ENCODE assay signal across 23 cellular contexts in the genomic region with DNA sequence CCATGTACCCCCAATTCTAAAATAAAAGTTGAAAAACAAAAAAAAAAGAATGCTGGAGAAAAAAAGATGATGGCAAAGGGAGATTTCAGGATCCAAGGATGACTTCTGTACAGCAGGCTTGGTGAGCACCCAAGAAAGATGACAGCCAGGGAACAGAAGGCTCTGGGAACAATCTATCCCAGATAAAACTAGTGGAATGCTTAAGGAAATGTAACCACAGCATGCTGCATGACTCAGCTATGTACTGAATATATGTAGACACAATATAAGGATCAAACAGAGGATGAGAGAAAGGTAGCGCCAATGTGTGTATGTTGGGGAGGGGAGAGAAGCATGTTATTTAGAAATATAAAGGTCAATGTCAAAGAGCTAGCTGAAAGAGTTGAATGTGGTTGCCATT.
DNase-seq lines count a peak whose midpoint lies in the region; ATAC-seq and TF ChIP-seq lines count a peak whose summit lies in the region.
"Had no signal": no experiment of that assay in that cellular context is flagged by ENCODE, and none has a peak within 500 bp of the region (broad histone marks: within the 10 kb centered on the region; RNA-seq: fewer than 3 reads in every experiment).

No MANE protein-coding gene starts in this region.

- H3K9me3 ChIP-seq in PC-3 (ENCODE audit: low read length) = peaks cover 5% of the 10 kb centered on the region; the same call in 1 of the 2 replicates
- H3K9me3 ChIP-seq: BLaER1 had no signal

- ATAC-seq in PC-3 (no peak; the same call in 1 of the 2 replicates), HG03457 (IDR thresholded peaks at IDR 0.05; ENCODE audit: unreplicated experiment) (no peak), GM18907 (IDR thresholded peaks at IDR 0.05; ENCODE audit: unreplicated experiment) (no peak)
- ATAC-seq: GM23338 had no signal

- H3K4me3 ChIP-seq in PC-3 (ENCODE audit: low read length) (no peak overlapping the region), astrocyte of the spinal cord (ENCODE audit: low read depth, low read length) (no peak overlapping the region), fibroblast of pulmonary artery (replicated peaks; ENCODE audit: low read depth, low read length) (no peak overlapping the region), retinal pigment epithelial cell (ENCODE audit: low read length) (no peak overlapping the region)
- H3K4me3 ChIP-seq: BLaER1, GM23338, MG63 had no signal

- no TSS peak for BruUV-seq in PC-3 (replicated peaks; lab: Mats Ljungman, UMichigan)

- no peaks in the 10 kb centered on the region; the same call in 1 of the 2 replicates for H3K9me2 ChIP-seq in PC-3 (replicated peaks; ENCODE audit: low read length)

- in situ Hi-C loops in astrocyte of the spinal cord (cut with HindIII; ENCODE audit: low sequenced_read_pairs) = no loop called here

- H3K36me3 ChIP-seq in PC-3 (ENCODE audit: low read depth, low read length) = no peaks in the 10 kb centered on the region
- H3K36me3 ChIP-seq: BLaER1, MG63 had no signal

- H3K79me2 ChIP-seq in PC-3 (ENCODE audit: low read length) = no peaks in the 10 kb centered on the region

- intact Hi-C loops in PC-3 (cut with micrococcal nuclease) = no loop called here

- no peak overlapping the region for H3K27ac ChIP-seq in PC-3 (ENCODE audit: low read length)
- H3K27ac ChIP-seq: BLaER1, RWPE1 had no signal

- CTCF ChIA-PET in PC-3 (lab: Charles Lee) = interaction anchor here (0.5 kb wide), 1 partner anchor 17 kb away, joined by 3 read pairs; no protein-coding TSS in a partner anchor

- no peak for TF ChIP-seq CTCF in PC-3 (conservative IDR thresholded peaks at IDR 0.05; ENCODE audit: low read depth, low read length)
- no peak for TF ChIP-seq CTCF in astrocyte of the spinal cord (IDR thresholded peaks at IDR 0.05; ENCODE audit: low read depth, low read length)
- no peak for TF ChIP-seq CTCF in fibroblast of pulmonary artery (IDR thresholded peaks at IDR 0.05; ENCODE audit: low read length, missing control alignments)
- TF ChIP-seq CTCF in retinal pigment epithelial cell (conservative IDR thresholded peaks at IDR 0.05; ENCODE audit: low read depth, low read length) = no peak

- DNase-seq in PC-3 (peak; percentile 28), astrocyte of the spinal cord (ENCODE audit: low read depth, low spot score) (peak; percentile 2), fibroblast of pulmonary artery (ENCODE audit: low read depth) (peak; percentile 42), retinal pigment epithelial cell (ENCODE audit: low read depth) (peak; percentile 17), iPS-NIHi11 (ENCODE audit: low spot score) (no peak)
- no peak for DNase-seq in stimulated activated CD4-positive, alpha-beta T cell treated with anti-CD3 and anti-CD28 coated beads, Interleukin-15, amount 100 ng/mL, for 24 hours
- DNase-seq: CD4-positive, CD25-positive, alpha-beta regulatory T cell; DMS153; H9; KBM-7; MG63; NCI-H1105 treated with DMSO at 0.1 percent for 48 hours; NCI-H146; NCI-H1930; NCI-H2107; NCI-H524; NCI-H748 treated with DMSO at 0.1 percent for 48 hours; SHP77 had no signal

- no peaks in the 10 kb centered on the region for H3K4me1 ChIP-seq in PC-3 (ENCODE audit: insufficient read depth, low read length)

- H3K4me2 ChIP-seq in PC-3 (ENCODE audit: low read length) = no peak overlapping the region
- H3K4me2 ChIP-seq: BLaER1, GM23338 had no signal

- H3F3A ChIP-seq in PC-3 (ENCODE audit: low read length, unreplicated experiment) = no peaks in the 10 kb centered on the region

- H4K20me1 ChIP-seq in PC-3 (ENCODE audit: low read length) = no peaks in the 10 kb centered on the region
- H4K20me1 ChIP-seq: BLaER1 had no signal

- H2AFZ ChIP-seq in PC-3 (ENCODE audit: low read length) = no peak overlapping the region
- H2AFZ ChIP-seq: GM23338 had no signal

- no peak overlapping the region for H3K9ac ChIP-seq in PC-3 (ENCODE audit: low read length)
- H3K9ac ChIP-seq: BLaER1 had no signal

- no peaks in the 10 kb centered on the region for H3K27me3 ChIP-seq in PC-3 (ENCODE audit: low read length)
- H3K27me3 ChIP-seq: BLaER1, MG63 had no signal

- POLR2A ChIA-PET in PC-3 (lab: Charles Lee; ENCODE audit: unreplicated experiment) = no interaction called here

Comparison
In these comparisons a context has a peak if more than half of its experiments do, and no peak if none do; other contexts are left out.
1. DNase-seq: peak in PC-3 (single experiment), astrocyte of the spinal cord (single experiment), fibroblast of pulmonary artery (single experiment) and retinal pigment epithelial cell (single experiment); none in stimulated activated CD4-positive, alpha-beta T cell treated with anti-CD3 and anti-CD28 coated beads, Interleukin-15, amount 100 ng/mL, for 24 hours (single experiment) and iPS-NIHi11 (single experiment).